In the genomic region with DNA sequence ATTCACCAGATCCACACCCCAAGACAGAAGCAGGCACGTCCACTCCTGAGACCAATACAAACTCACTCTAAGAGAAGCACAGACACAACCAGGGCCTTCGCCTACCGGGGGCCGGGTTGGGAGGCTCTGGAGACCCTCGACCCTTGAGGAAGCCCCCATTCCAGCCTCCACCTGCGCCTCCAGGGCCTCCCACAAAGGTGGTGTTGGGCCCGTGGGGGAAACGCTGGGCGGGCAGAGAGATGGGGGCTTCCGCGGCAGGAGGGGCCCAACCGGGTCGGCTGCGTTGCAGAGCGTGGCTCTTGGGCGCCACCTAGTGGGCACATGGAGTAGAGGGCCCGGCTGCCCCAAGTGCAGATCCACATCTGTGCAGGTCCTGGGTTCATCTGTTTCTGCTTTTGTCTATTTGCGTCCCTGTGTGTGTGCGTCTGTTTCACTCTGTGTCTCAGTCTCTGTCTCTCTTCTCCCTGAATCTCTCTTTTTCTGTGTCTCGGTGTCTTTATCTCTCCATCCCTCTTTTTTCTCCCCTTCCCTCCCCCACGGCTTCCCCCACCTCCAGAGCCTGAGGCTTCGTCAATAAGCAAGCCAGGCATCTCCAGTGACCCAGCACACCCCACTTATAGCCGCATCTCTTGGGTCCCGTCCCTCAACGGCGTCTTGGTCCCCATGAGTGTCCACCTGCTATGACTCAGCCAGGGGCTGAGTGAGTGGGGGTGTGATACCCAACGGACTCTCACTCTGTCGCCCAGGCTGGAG, we compare ENCODE assay signal across 8 cellular contexts. TPM values are rescaled to one million over a fixed set of nuclear protein-coding genes. Genes with fewer than 3 reads are reported as not detected.
DNase-seq lines count a peak whose midpoint lies in the region; ATAC-seq, FAIRE-seq and TF ChIP-seq lines count a peak whose summit lies in the region.

No MANE protein-coding gene starts in this region.

- H3K4me1 Mint-ChIP-seq in type B pancreatic cell (ENCODE audit: unreplicated experiment): peaks cover 16% of the 10 kb centered on the region

- H3K4me1 ChIP-seq in SJCRH30 (no peaks in the 10 kb centered on the region; the same call in 1 of the 2 replicates), parathyroid adenoma (peaks cover 3% of the 10 kb centered on the region)

- FAIRE-seq in frontal cortex (lab: Jason Lieb, UNC): no peak

- H3K4me3 ChIP-seq in SJCRH30: peak overlapping the region; percentile 20; the same call in 1 of the 2 replicates
- H3K4me3 ChIP-seq in parathyroid adenoma (ENCODE audit: low read depth, low read length): no peak overlapping the region

- no peaks in the 10 kb centered on the region for H3K9me3 Mint-ChIP-seq in type B pancreatic cell

- H3K79me2 ChIP-seq in parathyroid adenoma: no peaks in the 10 kb centered on the region

- H3K27me3 ChIP-seq in SJCRH30: no peaks in the 10 kb centered on the region
- H3K27me3 ChIP-seq in parathyroid adenoma (ENCODE audit: control insufficient read depth, insufficient read depth, low read length): no peaks in the 10 kb centered on the region

- DNase-seq in CMK (ENCODE audit: low read depth): peak; percentile 27
- DNase-seq in HUDEP-2 (lab: John Stamatoyannopoulos, UW; ENCODE audit: unreplicated experiment in 76 of 76): peak in 58 of 76 experiments; percentile 16 to 86 (median 58)
- DNase-seq in SJCRH30: peak; percentile 62 to 82
- DNase-seq in activated effector memory CD4-positive, alpha-beta T cell treated with Interleukin-2 at 50 U/mL for 16 hours: peak; percentile 52
- peak; percentile 61 to 81 for DNase-seq in frontal cortex (ENCODE audit: low spot score in 2 of 2)
- peak; percentile 86 for DNase-seq in type B pancreatic cell (ENCODE audit: extremely low spot score, unreplicated experiment)

- no peaks in the 10 kb centered on the region for H3K27me3 Mint-ChIP-seq in type B pancreatic cell

- peak overlapping the region; percentile 87 for H3K4me3 Mint-ChIP-seq in type B pancreatic cell

- peak overlapping the region; percentile 75 for H2AFZ ChIP-seq in parathyroid adenoma

- peak; percentile 98 for TF ChIP-seq CTCF in parathyroid adenoma (IDR thresholded peaks at IDR 0.05)
- peak; percentile 100 for TF ChIP-seq CTCF in type B pancreatic cell (conservative IDR thresholded peaks at IDR 0.05)

- no peak for ATAC-seq in GM18858 (IDR thresholded peaks at IDR 0.05; ENCODE audit: unreplicated experiment)

- H3K36me3 Mint-ChIP-seq in type B pancreatic cell: peaks cover 3% of the 10 kb centered on the region

- H3K27ac Mint-ChIP-seq in type B pancreatic cell: peak overlapping the region; percentile 92

- H3K27ac ChIP-seq in SJCRH30 (no peak overlapping the region), parathyroid adenoma (no peak overlapping the region)

- H3K9me3 ChIP-seq in SJCRH30 (replicated peaks): no peaks in the 10 kb centered on the region
- H3K9me3 ChIP-seq in parathyroid adenoma (ENCODE audit: control insufficient read depth, low read length): no peaks in the 10 kb centered on the region

- no peak overlapping the region for H3K4me2 ChIP-seq in parathyroid adenoma (ENCODE audit: low read length)

- H3K36me3 ChIP-seq in SJCRH30: no peaks in the 10 kb centered on the region
- no peaks in the 10 kb centered on the region for H3K36me3 ChIP-seq in parathyroid adenoma (ENCODE audit: control insufficient read depth, insufficient read depth, low read length)

- H3K9ac ChIP-seq in parathyroid adenoma: no peak overlapping the region

RNA-seq across cellular contexts. Expression of a gene that starts 10.5 kb away (rescaled TPM):
- not detected in 2 replicates for total RNA-seq in SJCRH30 (2014; rRNA removed; shearing (Covaris generic))
- 0.41 TPM for total RNA-seq in frontal cortex
- total RNA-seq in type B pancreatic cell (ENCODE audit: low replicate concordance): 9.0 and 52.4 TPM in 2 replicates

RNA-seq across cellular contexts. Expression of a gene that starts 44.3 kb away (rescaled TPM):
- total RNA-seq in SJCRH30 (2014; rRNA removed; shearing (Covaris generic)): 32.6 and 41.8 TPM in 2 replicates
- total RNA-seq in frontal cortex: 37.9 TPM
- total RNA-seq in type B pancreatic cell (ENCODE audit: low replicate concordance): 60.9 and 93.4 TPM in 2 replicates

RNA-seq across cellular contexts. Expression of a gene that starts 44.6 kb away (rescaled TPM):
- total RNA-seq in SJCRH30 (2014; rRNA removed; shearing (Covaris generic)): 78.9 and 106 TPM in 2 replicates
- total RNA-seq in frontal cortex (86.4 TPM), type B pancreatic cell (ENCODE audit: low replicate concordance) (103 and 127 TPM in 2 replicates)

Comparison
In these comparisons a context has a peak if more than half of its experiments do, and no peak if none do; other contexts are left out.
1. DNase-seq: peak in every context shown above with its lines; median percentile 86 in type B pancreatic cell; 72 in SJCRH30; 71 in frontal cortex; 58 in HUDEP-2; 52 in activated effector memory CD4-positive, alpha-beta T cell treated with Interleukin-2 at 50 U/mL for 16 hours; 27 in CMK.